In the genomic region with DNA sequence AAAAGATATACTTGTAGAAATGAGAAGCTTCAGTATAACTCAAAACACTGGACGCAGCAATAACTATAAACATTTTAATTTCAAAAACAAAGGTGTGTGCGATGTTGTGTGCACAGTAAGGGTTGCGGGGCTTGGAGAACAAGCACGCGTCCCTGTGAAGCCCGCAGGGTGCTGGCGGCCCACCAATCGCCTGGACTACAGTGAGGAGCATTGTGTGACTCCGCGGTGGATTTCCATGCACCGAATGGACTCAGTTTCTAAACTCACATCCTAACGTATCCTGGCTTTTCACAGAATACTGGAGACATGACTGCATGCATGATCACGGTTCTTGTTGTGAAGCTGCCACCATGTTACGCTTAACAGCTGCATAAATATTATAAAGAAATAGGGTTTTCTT, we compare ENCODE assay signal across 11 cellular contexts.
DNase-seq lines count a peak whose midpoint lies in the region.
"Had no signal": no experiment of that assay in that cellular context is flagged by ENCODE, and none has a peak within 500 bp of the region (broad histone marks: within the 10 kb centered on the region; RNA-seq: fewer than 3 reads in every experiment).

No MANE protein-coding gene starts in this region.

- peak; percentile 11 for DNase-seq in activated CD8-positive, alpha-beta memory T cell treated with anti-CD3 and anti-CD28 coated beads for 24 hours
- DNase-seq in activated CD8-positive, alpha-beta memory T cell treated with anti-CD3 and anti-CD28 coated beads, Interleukin-2, amount 50 U/mL, for 4 hours = no peak
- DNase-seq in medulla oblongata (ENCODE audit: extremely low spot score) (peak; percentile 33), pons (ENCODE audit: low spot score) (peak; percentile 45), NCI-H1105 treated with DMSO at 0.1 percent for 48 hours (lab: John Stamatoyannopoulos, UW) (no peak), iPS-NIHi7 (ENCODE audit: extremely low spot score) (no peak)
- DNase-seq: Caco-2; CD4-positive, CD25-positive, alpha-beta regulatory T cell; CD8-positive, alpha-beta T cell; DMS153; DND-41 had no signal

Comparison
In these comparisons a context has a peak if more than half of its experiments do, and no peak if none do; other contexts are left out.
1. DNase-seq: peak in activated CD8-positive, alpha-beta memory T cell treated with anti-CD3 and anti-CD28 coated beads for 24 hours (single experiment), medulla oblongata (single experiment) and pons (single experiment); none in activated CD8-positive, alpha-beta memory T cell treated with anti-CD3 and anti-CD28 coated beads, Interleukin-2, amount 50 U/mL, for 4 hours (single experiment), NCI-H1105 treated with DMSO at 0.1 percent for 48 hours (single experiment) and iPS-NIHi7 (single experiment).